Comparison of ENCODE assay signal across 12 cellular contexts in genomic region chr1:219317762-219318353, GRCh38.
A peak's percentile ranks its signal among the peaks of the same experiment; 100 is the strongest.
DNase-seq lines count a peak whose midpoint lies in the region; ATAC-seq, FAIRE-seq and TF ChIP-seq lines count a peak whose summit lies in the region.
"Had no signal": no experiment of that assay in that cellular context is flagged by ENCODE, and none has a peak within 500 bp of the region (broad histone marks: within the 10 kb centered on the region; RNA-seq: fewer than 3 reads in every experiment).

No MANE protein-coding gene starts in this region.

- H3K4me3 ChIP-seq in fibroblast of the aortic adventitia (ENCODE audit: low read depth, low read length) (no peak overlapping the region), suprapubic skin (no peak overlapping the region)
- H3K4me3 ChIP-seq: stomach had no signal

- no peak for TF ChIP-seq POLR2A in suprapubic skin (IDR thresholded peaks at IDR 0.05)

- H3K27ac ChIP-seq in C4-2B (no peak overlapping the region), suprapubic skin (no peak overlapping the region)
- H3K27ac ChIP-seq: stomach had no signal

- no peak overlapping the region for H3K27ac Mint-ChIP-seq in natural killer cell treated with Interleukin-12 subunit alpha and Interleukin-12 subunit beta and Interleukin-15 and Interleukin-18, amount 100 ng/mL, for 72 hours

- H3K4me1 ChIP-seq in suprapubic skin = no peaks in the 10 kb centered on the region
- H3K4me1 ChIP-seq: stomach had no signal

- H3K27me3 Mint-ChIP-seq in natural killer cell treated with Interleukin-12 subunit alpha and Interleukin-12 subunit beta and Interleukin-15 and Interleukin-18, amount 100 ng/mL, for 72 hours = no peaks in the 10 kb centered on the region

- H3K36me3 ChIP-seq in suprapubic skin = no peaks in the 10 kb centered on the region
- H3K36me3 ChIP-seq: stomach had no signal

- H3K27me3 ChIP-seq in suprapubic skin = no peaks in the 10 kb centered on the region
- H3K27me3 ChIP-seq: stomach had no signal

- peaks cover 5% of the 10 kb centered on the region for H3K9me3 Mint-ChIP-seq in natural killer cell treated with Interleukin-12 subunit alpha and Interleukin-12 subunit beta and Interleukin-15 and Interleukin-18, amount 100 ng/mL, for 72 hours

- H3K9me3 ChIP-seq in suprapubic skin = no peaks in the 10 kb centered on the region

- DNase-seq in GM19239 (ENCODE audit: insufficient read length, low spot score) (peak; percentile 8), NCI-H82 treated with DMSO at 0.1 percent for 48 hours (lab: John Stamatoyannopoulos, UW; ENCODE audit: unreplicated experiment) (peak; percentile 19), fibroblast of the aortic adventitia (ENCODE audit: low read depth) (no peak), suprapubic skin (ENCODE audit: low spot score in 2 of 2) (no peak), GF-D8 (lab: John Stamatoyannopoulos, UW) (no peak)
- no peak for DNase-seq in natural killer cell treated with Interleukin-12 subunit alpha and Interleukin-12 subunit beta and Interleukin-15 and Interleukin-18, amount 100 ng/mL, for 72 hours (ENCODE audit: low spot score)
- DNase-seq: activated CD4-positive, alpha-beta T cell treated with anti-CD3 and anti-CD28 coated beads for 4 hours; NCI-H2029 treated with DMSO at 0.1 percent for 48 hours; right cardiac atrium; stomach had no signal

- ATAC-seq in natural killer cell treated with Interleukin-12 subunit alpha and Interleukin-12 subunit beta and Interleukin-15 and Interleukin-18, amount 100 ng/mL, for 72 hours = no peak
- ATAC-seq in GM19455 (IDR thresholded peaks at IDR 0.05; ENCODE audit: unreplicated experiment) = no peak
- ATAC-seq: right cardiac atrium had no signal

- TF ChIP-seq EP300 in suprapubic skin (IDR thresholded peaks at IDR 0.05) = no peak

- H3K4me3 Mint-ChIP-seq in natural killer cell treated with Interleukin-12 subunit alpha and Interleukin-12 subunit beta and Interleukin-15 and Interleukin-18, amount 100 ng/mL, for 72 hours = no peak overlapping the region

- no peaks in the 10 kb centered on the region for H3K36me3 Mint-ChIP-seq in natural killer cell treated with Interleukin-12 subunit alpha and Interleukin-12 subunit beta and Interleukin-15 and Interleukin-18, amount 100 ng/mL, for 72 hours

- 80% methylated on average over 3 of the region's 3 CpGs for WGBS in suprapubic skin

- TF ChIP-seq CTCF in C4-2B (conservative IDR thresholded peaks at IDR 0.05) (peak; percentile 79), fibroblast of the aortic adventitia (IDR thresholded peaks at IDR 0.05; ENCODE audit: insufficient read depth, low read length) (peak; percentile 12), suprapubic skin (IDR thresholded peaks at IDR 0.05) (no peak)

- FAIRE-seq in GM19239 (lab: Jason Lieb, UNC) = peak; percentile 82

- no peaks in the 10 kb centered on the region for H3K4me1 Mint-ChIP-seq in natural killer cell treated with Interleukin-12 subunit alpha and Interleukin-12 subunit beta and Interleukin-15 and Interleukin-18, amount 100 ng/mL, for 72 hours (ENCODE audit: low read depth in 2 of 2)

Comparison
In these comparisons a context has a peak if more than half of its experiments do, and no peak if none do; other contexts are left out.
1. CTCF ChIP-seq: peak in C4-2B (single experiment) and fibroblast of the aortic adventitia (single experiment); none in suprapubic skin (0 of 2).
2. DNase-seq: peak in GM19239 (single experiment) and NCI-H82 treated with DMSO at 0.1 percent for 48 hours (single experiment); none in fibroblast of the aortic adventitia (single experiment), suprapubic skin (0 of 2), natural killer cell treated with Interleukin-12 subunit alpha and Interleukin-12 subunit beta and Interleukin-15 and Interleukin-18, amount 100 ng/mL, for 72 hours (single experiment) and GF-D8 (single experiment).